ENCODE assay signal across 9 cellular contexts in the genomic region with DNA sequence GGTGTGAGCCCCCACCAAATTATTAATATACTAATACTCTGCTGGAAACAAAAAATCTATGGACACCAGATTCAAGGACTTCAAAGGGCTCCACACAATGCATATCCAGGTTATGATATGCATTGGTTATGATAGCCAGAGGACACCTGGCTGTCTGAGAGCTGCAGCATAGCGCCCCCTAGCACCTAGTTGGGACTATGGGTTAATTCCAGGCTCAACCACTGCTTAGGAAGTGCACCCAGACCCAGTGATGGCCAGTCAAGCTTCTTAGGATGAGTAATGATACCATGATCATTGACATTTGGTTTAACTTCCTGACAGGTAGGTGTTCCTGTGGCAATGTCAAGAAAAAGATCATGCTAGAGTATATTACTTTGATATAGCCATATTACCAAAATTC. TPM values are rescaled to one million over a fixed set of nuclear protein-coding genes. Genes with fewer than 3 reads are reported as not detected.
DNase-seq lines count a peak whose midpoint lies in the region; ATAC-seq and TF ChIP-seq lines count a peak whose summit lies in the region.
"Had no signal": no experiment of that assay in that cellular context is flagged by ENCODE, and none has a peak within 500 bp of the region (broad histone marks: within the 10 kb centered on the region; RNA-seq: fewer than 3 reads in every experiment).

No MANE protein-coding gene starts in this region.

- H3K4me3 ChIP-seq in GM06990 (replicated peaks; ENCODE audit: low read depth, low read length) (no peak overlapping the region), ascending aorta (no peak overlapping the region)

- no peaks in the 10 kb centered on the region for H3K36me3 ChIP-seq in GM06990 (ENCODE audit: control insufficient read depth, insufficient read depth, low read length)
- no peaks in the 10 kb centered on the region for H3K36me3 ChIP-seq in ascending aorta

- intact Hi-C loops in ascending aorta (cut with DNase I) = no loop called here

- no peaks in the 10 kb centered on the region for H3K9me3 ChIP-seq in ascending aorta

- ATAC-seq in GM18870 (IDR thresholded peaks at IDR 0.05; ENCODE audit: unreplicated experiment) (no peak), GM19023 (IDR thresholded peaks at IDR 0.05; ENCODE audit: unreplicated experiment) (no peak), GM18498 (IDR thresholded peaks at IDR 0.05; ENCODE audit: unreplicated experiment) (no peak)

- H3K27me3 ChIP-seq in GM06990 (replicated peaks; ENCODE audit: control insufficient read depth, insufficient read depth, low read length) (no peaks in the 10 kb centered on the region; the same call in 1 of the 2 replicates), ascending aorta (no peaks in the 10 kb centered on the region)

- TF ChIP-seq CTCF in 22Rv1 (IDR thresholded peaks at IDR 0.05) (peak; percentile 80), GM06990 (IDR thresholded peaks at IDR 0.05; ENCODE audit: insufficient read depth, low read length, poor library complexity, severe bottlenecking) (peak; percentile 53), ascending aorta (IDR thresholded peaks at IDR 0.05) (no peak)

- peaks cover 0 to 3% of the 10 kb centered on the region in 2 donors for H3K4me1 ChIP-seq in ascending aorta

- H3K27ac ChIP-seq in 22Rv1 = no peak overlapping the region
- H3K27ac ChIP-seq in ascending aorta = no peak overlapping the region

- DNase-seq in GM06990 (ENCODE audit: extremely low read depth, insufficient read length) (no peak), NCI-H510A (lab: John Stamatoyannopoulos, UW) (peak; percentile 59), ecto neural progenitor cell (ENCODE audit: low spot score) (peak; percentile 61), ascending aorta (ENCODE audit: low spot score in 2 of 2) (no peak)
- DNase-seq: NCI-H2171 treated with DMSO at 0.1 percent for 48 hours had no signal

RNA-seq across cellular contexts. Expression of a gene that starts 3.8 kb away (rescaled TPM):
- total RNA-seq in ascending aorta = 42.5 TPM

Comparison
In these comparisons a context has a peak if more than half of its experiments do, and no peak if none do; other contexts are left out.
1. CTCF ChIP-seq: peak in 22Rv1 (single experiment) and GM06990 (single experiment); none in ascending aorta (0 of 3).
2. DNase-seq: peak in NCI-H510A (single experiment) and ecto neural progenitor cell (single experiment); none in GM06990 (single experiment) and ascending aorta (0 of 2).